In the genomic region with DNA sequence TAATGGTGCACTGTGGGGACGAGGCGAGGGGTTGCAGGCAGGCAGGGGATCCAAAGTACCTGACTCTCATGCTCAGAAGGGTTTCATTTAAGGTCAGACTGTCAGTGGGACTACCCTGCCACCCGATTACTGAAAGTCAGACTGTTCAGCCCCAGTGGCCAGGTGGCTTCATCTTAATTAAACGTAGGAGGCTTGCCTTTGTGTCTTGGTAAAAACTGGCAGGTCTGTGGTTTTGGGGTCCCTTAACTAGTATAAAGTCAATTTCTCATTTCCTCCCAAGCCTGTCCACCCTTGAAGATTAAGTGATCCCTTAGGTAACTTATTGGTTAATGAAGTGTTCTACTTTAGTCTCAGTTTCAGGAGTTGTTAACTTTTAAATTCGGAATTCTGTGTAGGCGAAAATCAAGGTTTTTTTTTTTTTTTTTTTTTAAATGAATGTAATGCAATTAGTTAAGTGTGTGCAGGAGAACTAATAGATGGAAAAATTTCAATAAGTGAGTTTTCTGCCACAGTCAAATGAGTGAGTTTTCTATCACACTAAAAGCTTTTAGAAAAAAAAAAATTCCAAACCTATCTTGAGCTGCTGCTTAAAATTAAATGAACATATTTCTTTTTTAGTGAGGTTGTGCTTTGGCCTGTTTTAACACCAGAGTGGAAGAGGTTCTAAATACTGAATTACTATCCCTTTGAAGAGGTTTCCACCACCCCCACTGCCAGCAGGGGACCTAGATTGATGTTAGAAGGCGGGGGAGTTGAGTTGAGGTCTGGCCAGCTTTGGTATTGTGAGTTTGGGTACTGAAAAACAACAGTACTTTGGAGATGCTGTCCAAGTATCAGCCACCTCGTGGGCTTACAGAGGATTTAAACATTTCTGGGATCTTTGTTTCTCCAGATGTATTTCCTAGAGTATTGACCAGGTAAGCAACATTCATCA, we compare ENCODE assay signal across 10 cellular contexts. TPM values are rescaled to one million over a fixed set of nuclear protein-coding genes. Genes with fewer than 3 reads are reported as not detected.
A peak's percentile ranks its signal among the peaks of the same experiment; 100 is the strongest.
DNase-seq lines count a peak whose midpoint lies in the region; ATAC-seq and TF ChIP-seq lines count a peak whose summit lies in the region.
"Had no signal": no experiment of that assay in that cellular context is flagged by ENCODE, and none has a peak within 500 bp of the region (broad histone marks: within the 10 kb centered on the region; RNA-seq: fewer than 3 reads in every experiment).

No MANE protein-coding gene starts in this region.

- no peak for TF ChIP-seq RAD21 in SK-N-SH (IDR thresholded peaks at IDR 0.05; ENCODE audit: low read length)

- CTCF ChIA-PET in SK-N-SH (lab: Yijun Ruan, JAX) = interaction anchor here (1.5 to 4.5 kb wide), 5 partner anchors 11 to 158 kb away, joined by 4 to 28 read pairs (median 11); partner anchors contain the start of gene ITPR1

- ATAC-seq in GM18519 (IDR thresholded peaks at IDR 0.05; ENCODE audit: low FRiP score, unreplicated experiment) = peak; percentile 62
- peak; percentile 61 for ATAC-seq in GM21576 (IDR thresholded peaks at IDR 0.05; ENCODE audit: unreplicated experiment)
- peak; percentile 74 for ATAC-seq in HG03378 (IDR thresholded peaks at IDR 0.05; ENCODE audit: unreplicated experiment)
- ATAC-seq in memory B cell (ENCODE audit: low read depth) = no peak

- POLR2A ChIA-PET in SK-N-SH (lab: Yijun Ruan, JAX) = no interaction called here

- peaks cover 15% of the 10 kb centered on the region for H3K36me3 Mint-ChIP-seq in memory B cell
- H3K36me3 Mint-ChIP-seq in mesothelial cell of epicardium = no peaks in the 10 kb centered on the region

- no peak overlapping the region for H3K4me3 ChIP-seq in SK-N-SH (ENCODE audit: low read depth in 2 of 2, low read length in 1 of 2)

- no peak overlapping the region for H3K9ac ChIP-seq in SK-N-SH

- no peak overlapping the region for H3K4me2 ChIP-seq in SK-N-SH

- H3K27me3 ChIP-seq in SK-N-SH (ENCODE audit: insufficient read depth) = no peaks in the 10 kb centered on the region

- H3K27me3 Mint-ChIP-seq in memory B cell (no peaks in the 10 kb centered on the region), mesothelial cell of epicardium (ENCODE audit: low read depth) (peaks cover 11% of the 10 kb centered on the region)

- H3K4me3 Mint-ChIP-seq in memory B cell (peak overlapping the region; percentile 63), mesothelial cell of epicardium (no peak overlapping the region)

- TF ChIP-seq CTCF in mesothelial cell of epicardium (IDR thresholded peaks at IDR 0.05; ENCODE audit: unreplicated experiment) (no peak), SK-N-SH (IDR thresholded peaks at IDR 0.05) (no peak)

- no peaks in the 10 kb centered on the region for H3K9me3 ChIP-seq in SK-N-SH

- 88% methylated on average over 8 of the region's 8 CpGs for WGBS in SK-N-SH (ENCODE audit: low lambda C conversion rate)

- H3K4me1 Mint-ChIP-seq in memory B cell (peaks cover 67% of the 10 kb centered on the region), mesothelial cell of epicardium (peaks cover 35% of the 10 kb centered on the region)

- H3K27ac ChIP-seq in SK-N-SH (ENCODE audit: low read depth in 2 of 2, low read length in 1 of 2) = peak overlapping the region in 1 of 2 experiments; percentile 48; a peak in 1 of 4 replicates

- H3K9me3 Mint-ChIP-seq in memory B cell (no peaks in the 10 kb centered on the region), mesothelial cell of epicardium (no peaks in the 10 kb centered on the region)

- no peaks in the 10 kb centered on the region for H4K20me1 ChIP-seq in SK-N-SH (ENCODE audit: insufficient read depth)

- TF ChIP-seq EP300 in SK-N-SH (IDR thresholded peaks at IDR 0.05; ENCODE audit: borderline replicate concordance in 1 of 2, low read depth in 1 of 2, low read length in 1 of 2) = no peak

- H3K4me1 ChIP-seq in SK-N-SH (ENCODE audit: control insufficient read depth in 1 of 2, insufficient read depth in 2 of 2, low read depth in 1 of 2, low read length in 1 of 2) = peaks cover 9 to 67% of the 10 kb centered on the region in 2 experiments; a peak in 2 of 4 replicates

- no peaks in the 10 kb centered on the region for H3K79me2 ChIP-seq in SK-N-SH (ENCODE audit: insufficient read depth)

- peak overlapping the region; percentile 82 for H3K27ac Mint-ChIP-seq in memory B cell
- H3K27ac Mint-ChIP-seq in mesothelial cell of epicardium = no peak overlapping the region

- no peak for DNase-seq in memory B cell (ENCODE audit: low spot score in 2 of 2)
- no peak for DNase-seq in mesothelial cell of epicardium (ENCODE audit: low spot score in 2 of 2, unreplicated experiment in 2 of 2)
- no peak for DNase-seq in ecto neural progenitor cell (ENCODE audit: low spot score)
- no peak for DNase-seq in SK-N-SH
- no peak for DNase-seq in stimulated activated CD8-positive, alpha-beta memory T cell treated with anti-CD3 and anti-CD28 coated beads, Interleukin-4, amount 100 ng/mL, for 48 hours
- DNase-seq: NCI-H1092, T-helper 9 cell had no signal

- no peaks in the 10 kb centered on the region for H3K36me3 ChIP-seq in SK-N-SH (replicated peaks in 1 of 2; ENCODE audit: control insufficient read depth in 1 of 2, insufficient read depth in 2 of 2, low read length in 1 of 2)

- no peak overlapping the region for H2AFZ ChIP-seq in SK-N-SH (ENCODE audit: low read depth)

- H3F3A ChIP-seq in SK-N-SH (replicated peaks; ENCODE audit: insufficient read depth) = no peaks in the 10 kb centered on the region

- H3K9me2 ChIP-seq in SK-N-SH = no peaks in the 10 kb centered on the region

TF ChIP-seq in SK-N-SH, 30 proteins besides CTCF, POLR2A, EP300 and RAD21:
- TF ChIP-seq, protein P1, sequence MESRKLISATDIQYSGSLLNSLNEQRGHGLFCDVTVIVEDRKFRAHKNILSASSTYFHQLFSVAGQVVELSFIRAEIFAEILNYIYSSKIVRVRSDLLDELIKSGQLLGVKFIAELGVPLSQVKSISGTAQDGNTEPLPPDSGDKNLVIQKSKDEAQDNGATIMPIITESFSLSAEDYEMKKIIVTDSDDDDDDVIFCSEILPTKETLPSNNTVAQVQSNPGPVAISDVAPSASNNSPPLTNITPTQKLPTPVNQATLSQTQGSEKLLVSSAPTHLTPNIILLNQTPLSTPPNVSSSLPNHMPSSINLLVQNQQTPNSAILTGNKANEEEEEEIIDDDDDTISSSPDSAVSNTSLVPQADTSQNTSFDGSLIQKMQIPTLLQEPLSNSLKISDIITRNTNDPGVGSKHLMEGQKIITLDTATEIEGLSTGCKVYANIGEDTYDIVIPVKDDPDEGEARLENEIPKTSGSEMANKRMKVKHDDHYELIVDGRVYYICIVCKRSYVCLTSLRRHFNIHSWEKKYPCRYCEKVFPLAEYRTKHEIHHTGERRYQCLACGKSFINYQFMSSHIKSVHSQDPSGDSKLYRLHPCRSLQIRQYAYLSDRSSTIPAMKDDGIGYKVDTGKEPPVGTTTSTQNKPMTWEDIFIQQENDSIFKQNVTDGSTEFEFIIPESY (IDR thresholded peaks at IDR 0.05; ENCODE audit: borderline replicate concordance, low read depth) = no peak
- no peak for TF ChIP-seq SIN3A (IDR thresholded peaks at IDR 0.05; ENCODE audit: borderline replicate concordance, low read depth, low read length)
- no peak for TF ChIP-seq FOSL2 (IDR thresholded peaks at IDR 0.05; ENCODE audit: borderline replicate concordance, low read depth)
- no peak for TF ChIP-seq NRF1 (IDR thresholded peaks at IDR 0.05; ENCODE audit: low read depth, low read length)
- no peak for TF ChIP-seq MEF2A (IDR thresholded peaks at IDR 0.05; ENCODE audit: borderline replicate concordance, low read depth)
- TF ChIP-seq GABPA (IDR thresholded peaks at IDR 0.05; ENCODE audit: low read depth) = no peak

RNA-seq across cellular contexts. Expression of gene ITPR1, which starts 15.2 kb away (rescaled TPM):
- 21.2 to 21.3 TPM (median 21.3 TPM) in 3 replicates for total RNA-seq in mesothelial cell of epicardium
- 5.9 and 8.0 TPM in 2 replicates for polyA plus RNA-seq in SK-N-SH (2012; rRNA removed)
- polyA plus RNA-seq in SK-N-SH (2012; cell fraction: cytosol; rRNA removed) = 7.1 and 7.3 TPM in 2 replicates
- 6.9 and 14.0 TPM in 2 replicates for polyA plus RNA-seq in SK-N-SH (2012; cell fraction: nucleus; rRNA removed)

RNA-seq across cellular contexts. Expression of gene SUMF1, which starts 41.2 kb away (rescaled TPM):
- total RNA-seq in mesothelial cell of epicardium = 26.5 to 31.3 TPM (median 28.7 TPM) in 3 replicates
- 56.9 and 74.9 TPM in 2 replicates for polyA plus RNA-seq in SK-N-SH (2012; rRNA removed)
- polyA plus RNA-seq in SK-N-SH (2012; cell fraction: cytosol; rRNA removed) = 64.7 and 74.9 TPM in 2 replicates
- polyA plus RNA-seq in SK-N-SH (2012; cell fraction: nucleus; rRNA removed) = 37.0 and 45.0 TPM in 2 replicates
